ENCODE assay signal across 8 cellular contexts in the genomic region with DNA sequence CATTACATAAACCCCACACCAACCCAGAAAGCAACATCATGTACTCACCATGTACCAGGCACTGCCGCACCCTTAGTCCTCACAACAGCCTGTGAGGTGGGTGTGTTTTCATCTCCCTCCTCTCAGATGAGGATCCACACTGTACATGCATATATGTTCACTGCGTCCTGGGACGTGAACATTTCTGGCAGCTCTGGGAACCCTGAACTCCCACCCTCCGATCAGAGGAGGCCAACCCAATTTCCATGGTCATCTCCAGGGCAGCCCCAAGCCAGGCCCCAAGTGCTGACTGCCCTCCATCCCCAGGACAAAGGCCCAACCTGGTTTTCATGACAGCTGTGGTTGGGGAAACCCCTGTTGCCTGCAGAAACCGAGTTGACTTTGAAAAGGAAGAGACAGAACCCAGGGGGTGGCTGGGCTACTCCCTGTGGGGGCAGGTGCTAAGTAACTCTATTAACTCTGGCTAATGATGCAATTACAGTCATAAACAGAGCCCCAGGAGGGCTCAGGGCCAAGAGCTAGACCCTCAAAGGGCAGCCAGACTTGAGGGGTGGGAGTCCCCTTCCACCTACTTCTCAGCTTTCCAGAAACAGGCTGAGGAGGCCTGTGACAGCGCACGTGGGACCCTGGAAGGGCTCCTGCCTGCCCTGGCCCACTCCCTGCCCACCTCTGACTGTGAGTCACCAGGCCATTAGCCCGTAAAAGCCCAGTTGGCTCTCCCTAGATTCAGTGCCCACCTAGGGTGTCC. TPM values are rescaled to one million over a fixed set of nuclear protein-coding genes. Genes with fewer than 3 reads are reported as not detected.
DNase-seq lines count a peak whose midpoint lies in the region; ATAC-seq and TF ChIP-seq lines count a peak whose summit lies in the region.

No MANE protein-coding gene starts in this region.

- H3K9me3 Mint-ChIP-seq in immature natural killer cell: no peaks in the 10 kb centered on the region

- H3K27me3 Mint-ChIP-seq in immature natural killer cell (ENCODE audit: low read depth in 3 of 3): peaks cover 5 to 19% (median 7%) of the 10 kb centered on the region in 3 donors

- no peaks in the 10 kb centered on the region for H3K9me3 ChIP-seq in DOHH2 (ENCODE audit: control insufficient read depth, insufficient read depth, low read length)

- H3K27ac ChIP-seq in DOHH2 (ENCODE audit: low read depth, low read length): peak overlapping the region; percentile 94

- H3K4me3 ChIP-seq in DOHH2 (ENCODE audit: low read length): peak overlapping the region; percentile 96

- no peaks in the 10 kb centered on the region for H3K27me3 ChIP-seq in DOHH2 (ENCODE audit: control insufficient read depth, low read length)

- no peaks in the 10 kb centered on the region for H3K36me3 Mint-ChIP-seq in immature natural killer cell

- H3K4me3 Mint-ChIP-seq in immature natural killer cell: peak overlapping the region; percentile 76 to 84 (median 78)

- H3K4me1 Mint-ChIP-seq in immature natural killer cell: peaks cover 61 to 66% of the 10 kb centered on the region in 2 donors

- no peaks in the 10 kb centered on the region for H3K9me2 ChIP-seq in DOHH2 (replicated peaks; ENCODE audit: control insufficient read depth, low read length)

- DNase-seq in NCI-H226: peak; percentile 19
- DNase-seq in activated gamma-delta T cell treated with anti-CD3 and anti-CD28 coated beads, Interleukin-2, amount 50 U/mL, for 16 hours (ENCODE audit: low read depth): peak; percentile 56
- peak; percentile 82 to 85 (median 82) for DNase-seq in immature natural killer cell
- DNase-seq in stimulated activated CD4-positive, alpha-beta T cell treated with anti-CD3 and anti-CD28 coated beads, TNF-alpha, amount 100 ng/mL, for 4 hours (ENCODE audit: low read depth in 3 of 3): peak; percentile 18 to 38 (median 22)
- no peak for DNase-seq in NCI-H524 treated with DMSO at 0.1 percent for 48 hours (lab: John Stamatoyannopoulos, UW)
- DNase-seq in NCI-H2029 treated with DMSO at 0.1 percent for 48 hours (lab: John Stamatoyannopoulos, UW): no peak

- peak; percentile 32 for ATAC-seq in GM21717 (IDR thresholded peaks at IDR 0.05; ENCODE audit: unreplicated experiment)

- H3F3A ChIP-seq in DOHH2 (ENCODE audit: control insufficient read depth, insufficient read depth): no peaks in the 10 kb centered on the region; the same call in 1 of the 2 replicates

- H3K4me2 ChIP-seq in DOHH2 (ENCODE audit: low read length): peak overlapping the region; percentile 98

- TF ChIP-seq CTCF in DOHH2 (IDR thresholded peaks at IDR 0.05; ENCODE audit: low read depth, low read length, poor library complexity, severe bottlenecking): no peak

- H3K4me1 ChIP-seq in DOHH2 (ENCODE audit: control insufficient read depth, low read length): peaks cover 69% of the 10 kb centered on the region

- H4K20me1 ChIP-seq in DOHH2 (ENCODE audit: control insufficient read depth, insufficient read depth, low read depth, low read length): no peaks in the 10 kb centered on the region

- H3K27ac Mint-ChIP-seq in immature natural killer cell: peak overlapping the region; percentile 92 to 98 (median 95)

- H3K79me2 ChIP-seq in DOHH2 (ENCODE audit: control insufficient read depth, low read length): peaks cover 62% of the 10 kb centered on the region

- H3K36me3 ChIP-seq in DOHH2 (ENCODE audit: control insufficient read depth, low read length): peaks cover 38% of the 10 kb centered on the region

RNA-seq across cellular contexts. Expression of a gene that starts 2.6 kb away (rescaled TPM):
- polyA plus RNA-seq in immature natural killer cell: 10 to 100 TPM; 18.9 to 62.3 (median 23.9) TPM

RNA-seq across cellular contexts. Expression of a gene that starts 14.4 kb away (rescaled TPM):
- not detected for polyA plus RNA-seq in immature natural killer cell

RNA-seq across cellular contexts. Expression of a gene that starts 46.9 kb away (rescaled TPM):
- 1 to 10 TPM in 1 of 3 donors, under 1 TPM in 1, not detected in 1; 0.80 to 2.1 TPM for polyA plus RNA-seq in immature natural killer cell

RNA-seq across cellular contexts. Expression of a gene that starts 47.8 kb away (rescaled TPM):
- not detected for polyA plus RNA-seq in immature natural killer cell

RNA-seq across cellular contexts. Expression of a gene that starts 54.7 kb away (rescaled TPM):
- polyA plus RNA-seq in immature natural killer cell: 100 to 1,000 TPM; 291 to 367 (median 304) TPM

Comparison
In these comparisons a context has a peak if more than half of its experiments do, and no peak if none do; other contexts are left out.
1. DNase-seq: peak in NCI-H226 (single experiment), activated gamma-delta T cell treated with anti-CD3 and anti-CD28 coated beads, Interleukin-2, amount 50 U/mL, for 16 hours (single experiment), immature natural killer cell (3 of 3) and stimulated activated CD4-positive, alpha-beta T cell treated with anti-CD3 and anti-CD28 coated beads, TNF-alpha, amount 100 ng/mL, for 4 hours (3 of 3); none in NCI-H524 treated with DMSO at 0.1 percent for 48 hours (single experiment) and NCI-H2029 treated with DMSO at 0.1 percent for 48 hours (single experiment).